ENCODE assay signal across 25 cellular contexts in the genomic region with DNA sequence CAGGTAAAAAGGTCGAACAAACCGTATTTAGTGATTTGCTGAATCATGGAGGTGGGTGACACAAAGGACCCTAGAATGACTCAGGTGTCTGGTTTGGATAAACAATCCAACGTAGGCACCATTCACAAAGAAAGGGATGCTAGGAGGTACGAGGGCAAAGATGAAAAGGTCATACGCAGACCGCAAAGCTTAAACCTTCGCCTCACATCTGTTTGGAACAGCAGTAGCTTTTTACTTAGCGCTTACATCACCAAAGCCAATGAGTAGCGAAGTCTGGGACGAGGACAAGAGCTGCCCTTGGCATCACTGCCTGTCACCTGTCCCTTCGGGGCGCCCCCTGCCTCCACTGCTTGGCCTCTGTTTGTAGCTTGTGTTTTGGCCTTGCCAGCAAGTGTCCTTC.
"Had no signal": no experiment of that assay in that cellular context is flagged by ENCODE, and none has a peak within 500 bp of the region (broad histone marks: within the 10 kb centered on the region; RNA-seq: fewer than 3 reads in every experiment).

No MANE protein-coding gene starts in this region.

- H3K27ac Mint-ChIP-seq: activated CD4-positive, alpha-beta T cell treated with anti-CD3 and anti-CD28 coated beads, Interleukin-2, amount 10 ng/mL, durations not matched to agents 24 days and 14 days; activated CD8-positive, alpha-beta T cell treated with anti-CD3 and anti-CD28 coated beads for 36 hours; activated naive CD8-positive, alpha-beta T cell treated with anti-CD3 and anti-CD28 coated beads for 36 hours; activated T-helper 17 cell treated with anti-CD3 and anti-CD28 coated beads, Interleukin-2, amount 50 U/mL, for 72 hours; nephron had no signal

- H3K36me3 ChIP-seq: lower lobe of right lung, tibial nerve, uterus had no signal

- H3K4me1 ChIP-seq: body of pancreas, uterus had no signal

- H3K4me1 Mint-ChIP-seq: activated CD4-positive, alpha-beta T cell treated with anti-CD3 and anti-CD28 coated beads, Interleukin-2, amount 10 ng/mL, durations not matched to agents 24 days and 14 days; activated naive CD8-positive, alpha-beta T cell treated with anti-CD3 and anti-CD28 coated beads for 36 hours; activated T-helper 17 cell treated with anti-CD3 and anti-CD28 coated beads, Interleukin-2, amount 50 U/mL, for 72 hours had no signal

- DNase-seq: activated CD4-positive, alpha-beta T cell treated with anti-CD3 and anti-CD28 coated beads, Interleukin-2, amount 10 ng/mL, durations not matched to agents 24 days and 14 days; activated CD4-positive, CD25-positive, alpha-beta regulatory T cell; activated CD8-positive, alpha-beta T cell treated with anti-CD3 and anti-CD28 coated beads for 36 hours; activated naive CD4-positive, alpha-beta T cell; activated naive CD8-positive, alpha-beta T cell treated with anti-CD3 and anti-CD28 coated beads for 36 hours; activated T-cell treated with anti-CD3 and anti-CD28 coated beads, Interleukin-2, amount 50 U/mL, for 1 hour; body of pancreas; dorsolateral prefrontal cortex; foreskin melanocyte; glutamatergic neuron; hippocampal formation; islet precursor cell; left colon; lower lobe of right lung; midbrain; nucleus accumbens; stimulated activated CD4-positive, alpha-beta T cell treated with anti-CD3 and anti-CD28 coated beads, Interleukin-12 subunit alpha, Interleukin-12 subunit beta, amount 100 ng/mL, for 4 hours; stimulated activated CD4-positive, alpha-beta T cell treated with anti-CD3 and anti-CD28 coated beads, Interleukin-1b, Interleukin-23, amount 100 ng/mL, for 48 hours; stimulated activated CD8-positive, alpha-beta memory T cell treated with anti-CD3 and anti-CD28 coated beads, Interleukin-4, amount 100 ng/mL, for 48 hours; stimulated activated naive CD4-positive, alpha-beta T cell treated with Interleukin-2 at 50 U/mL for 16 hours; uterus had no signal

- H3K9me3 ChIP-seq: body of pancreas, lower lobe of right lung, tibial nerve, uterus had no signal

- H3K4me3 Mint-ChIP-seq: activated CD4-positive, alpha-beta T cell treated with anti-CD3 and anti-CD28 coated beads, Interleukin-2, amount 10 ng/mL, durations not matched to agents 24 days and 14 days; activated CD8-positive, alpha-beta T cell treated with anti-CD3 and anti-CD28 coated beads for 36 hours; activated naive CD8-positive, alpha-beta T cell treated with anti-CD3 and anti-CD28 coated beads for 36 hours; activated T-helper 17 cell treated with anti-CD3 and anti-CD28 coated beads, Interleukin-2, amount 50 U/mL, for 72 hours; nephron had no signal

- H3K4me3 ChIP-seq: body of pancreas, dorsolateral prefrontal cortex, lower lobe of right lung, tibial nerve, uterus had no signal

- H3K27ac ChIP-seq: body of pancreas, dorsolateral prefrontal cortex, epithelial cell of prostate, lower lobe of right lung, uterus had no signal

- H3K9me3 Mint-ChIP-seq: activated CD4-positive, alpha-beta T cell treated with anti-CD3 and anti-CD28 coated beads, Interleukin-2, amount 10 ng/mL, durations not matched to agents 24 days and 14 days; activated CD8-positive, alpha-beta T cell treated with anti-CD3 and anti-CD28 coated beads for 36 hours; activated naive CD8-positive, alpha-beta T cell treated with anti-CD3 and anti-CD28 coated beads for 36 hours; activated T-helper 17 cell treated with anti-CD3 and anti-CD28 coated beads, Interleukin-2, amount 50 U/mL, for 72 hours; nephron had no signal

- H3K27me3 ChIP-seq: body of pancreas, dorsolateral prefrontal cortex, tibial nerve, uterus had no signal

- ATAC-seq: activated CD8-positive, alpha-beta T cell treated with anti-CD3 and anti-CD28 coated beads for 36 hours; activated T-helper 17 cell treated with anti-CD3 and anti-CD28 coated beads, Interleukin-2, amount 50 U/mL, for 72 hours; body of pancreas; left colon had no signal
